In the genomic region with DNA sequence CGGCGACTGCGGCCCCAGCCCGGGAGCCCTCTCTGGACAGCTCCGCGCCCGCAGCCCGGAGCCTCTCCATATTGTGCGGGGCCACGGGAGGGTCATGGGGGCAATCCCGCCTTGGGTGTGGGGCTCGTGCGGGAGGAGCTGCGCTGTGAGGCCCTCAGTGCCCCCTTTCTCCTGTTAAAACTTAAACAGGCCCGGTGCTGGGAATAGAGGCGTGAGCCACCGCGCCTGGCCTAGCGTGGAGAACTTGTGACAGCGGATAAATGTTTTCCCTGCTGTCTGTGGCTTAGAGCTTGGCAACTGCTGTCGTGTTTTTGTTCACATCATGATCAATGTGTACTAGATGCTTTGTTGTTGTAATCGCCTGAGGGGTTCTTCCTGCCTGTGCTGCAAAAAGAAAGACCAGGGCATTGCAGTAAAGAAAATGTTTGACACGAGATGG, we compare ENCODE assay signal across 8 cellular contexts. TPM values are rescaled to one million over a fixed set of nuclear protein-coding genes. Genes with fewer than 3 reads are reported as not detected.
DNase-seq lines count a peak whose midpoint lies in the region; ATAC-seq and TF ChIP-seq lines count a peak whose summit lies in the region.

No MANE protein-coding gene starts in this region.

- peaks cover 12 to 26% of the 10 kb centered on the region in 2 donors for H3K36me3 Mint-ChIP-seq in activated naive CD4-positive, alpha-beta T cell treated with anti-CD3 and anti-CD28 coated beads, Interleukin-2, amount 50 U/mL, for 72 hours

- H3K27ac Mint-ChIP-seq in activated naive CD4-positive, alpha-beta T cell treated with anti-CD3 and anti-CD28 coated beads, Interleukin-2, amount 50 U/mL, for 72 hours: peak overlapping the region in 1 of 2 donors; percentile 89

- peak overlapping the region; percentile 85 for H3K4me2 ChIP-seq in osteoblast (ENCODE audit: insufficient read depth, low read length)

- H3K27ac ChIP-seq in cardiac muscle cell: peak overlapping the region; percentile 89
- H3K27ac ChIP-seq in osteoblast (ENCODE audit: low read depth, low read length): peak overlapping the region; percentile 84

- peak overlapping the region; percentile 82 for H2AFZ ChIP-seq in osteoblast (ENCODE audit: low read length)

- peaks cover 4 to 7% of the 10 kb centered on the region in 2 donors for H3K9me3 Mint-ChIP-seq in activated naive CD4-positive, alpha-beta T cell treated with anti-CD3 and anti-CD28 coated beads, Interleukin-2, amount 50 U/mL, for 72 hours

- peaks cover 37% of the 10 kb centered on the region for H3K79me2 ChIP-seq in osteoblast (ENCODE audit: insufficient read depth, low read length)

- H3K9me3 ChIP-seq in cardiac muscle cell (ENCODE audit: low read depth) (no peaks in the 10 kb centered on the region), osteoblast (ENCODE audit: low read depth, low read length) (peaks cover under 1% of the 10 kb centered on the region)

- TF ChIP-seq CTCF in cardiac muscle cell (IDR thresholded peaks at IDR 0.05; ENCODE audit: low read depth, low read length) (no peak), osteoblast (IDR thresholded peaks at IDR 0.05; ENCODE audit: extremely low read depth, low read depth, low read length) (no peak)

- no peaks in the 10 kb centered on the region for H3K4me1 ChIP-seq in cardiac muscle cell (ENCODE audit: low read depth)
- no peaks in the 10 kb centered on the region for H3K4me1 ChIP-seq in osteoblast (ENCODE audit: insufficient read depth, low read length)

- no peaks in the 10 kb centered on the region for H3K27me3 ChIP-seq in cardiac muscle cell
- no peaks in the 10 kb centered on the region for H3K27me3 ChIP-seq in osteoblast (ENCODE audit: insufficient read depth, low read length)

- H3K36me3 ChIP-seq in cardiac muscle cell (no peaks in the 10 kb centered on the region), osteoblast (ENCODE audit: insufficient read depth, low read length) (no peaks in the 10 kb centered on the region)

- peak; percentile 18 for ATAC-seq in HG03378 (IDR thresholded peaks at IDR 0.05; ENCODE audit: unreplicated experiment)
- ATAC-seq in activated naive CD4-positive, alpha-beta T cell treated with anti-CD3 and anti-CD28 coated beads, Interleukin-2, amount 50 U/mL, for 72 hours: peak; percentile 46 to 55

- peak overlapping the region; percentile 76 for H3K4me3 ChIP-seq in cardiac muscle cell
- peak overlapping the region; percentile 80 for H3K4me3 ChIP-seq in osteoblast (ENCODE audit: insufficient read depth, low read length)

- DNase-seq in GM03348 (ENCODE audit: low spot score) (peak; percentile 42), cardiac muscle cell (ENCODE audit: low read depth in 1 of 2, low spot score in 1 of 2) (peak; percentile 45 to 54), osteoblast (ENCODE audit: insufficient read length, low spot score, missing footprints) (peak; percentile 75), glomerular visceral epithelial cell (ENCODE audit: extremely low spot score) (no peak), NCI-H226 (no peak), NK-92 (lab: John Stamatoyannopoulos, UW; ENCODE audit: unreplicated experiment) (no peak)
- DNase-seq in activated naive CD4-positive, alpha-beta T cell treated with anti-CD3 and anti-CD28 coated beads, Interleukin-2, amount 50 U/mL, for 72 hours (ENCODE audit: low spot score in 2 of 2): no peak

- H4K20me1 ChIP-seq in osteoblast (ENCODE audit: insufficient read depth, low read length): no peaks in the 10 kb centered on the region

RNA-seq across cellular contexts. Expression of a gene that starts 0.6 kb away (rescaled TPM):
- 1 to 10 TPM; 1.6 to 8.3 TPM for total RNA-seq in activated naive CD4-positive, alpha-beta T cell treated with anti-CD3 and anti-CD28 coated beads, Interleukin-2, amount 50 U/mL, for 72 hours
- total RNA-seq in cardiac muscle cell (9.3 and 14.6 TPM in 2 replicates), osteoblast (10.0 and 10.9 TPM in 2 replicates)
- 5.8 and 9.1 TPM in 2 replicates for polyA plus RNA-seq in cardiac muscle cell

RNA-seq across cellular contexts. Expression of a gene that starts 12.4 kb away (rescaled TPM):
- total RNA-seq in activated naive CD4-positive, alpha-beta T cell treated with anti-CD3 and anti-CD28 coated beads, Interleukin-2, amount 50 U/mL, for 72 hours: 1 to 10 TPM in 1 of 2 donors, under 1 TPM in 1; 0.59 to 1.3 TPM
- 0.39 TPM in 1 of 2 replicates, not detected in the other for total RNA-seq in cardiac muscle cell
- polyA plus RNA-seq in cardiac muscle cell: 1.0 TPM in 1 of 2 replicates, not detected in the other
- 0.29 and 0.36 TPM in 2 replicates for total RNA-seq in osteoblast

RNA-seq across cellular contexts. Expression of a gene that starts 29.6 kb away (rescaled TPM):
- 1 to 10 TPM; 1.4 to 1.8 TPM for total RNA-seq in activated naive CD4-positive, alpha-beta T cell treated with anti-CD3 and anti-CD28 coated beads, Interleukin-2, amount 50 U/mL, for 72 hours
- total RNA-seq in cardiac muscle cell (9.5 and 12.0 TPM in 2 replicates), osteoblast (4.1 and 5.1 TPM in 2 replicates)
- polyA plus RNA-seq in cardiac muscle cell: 8.2 and 8.8 TPM in 2 replicates

Comparison
In these comparisons a context has a peak if more than half of its experiments do, and no peak if none do; other contexts are left out.
1. DNase-seq: peak in GM03348 (single experiment), cardiac muscle cell (2 of 2) and osteoblast (single experiment); none in activated naive CD4-positive, alpha-beta T cell treated with anti-CD3 and anti-CD28 coated beads, Interleukin-2, amount 50 U/mL, for 72 hours (0 of 2), glomerular visceral epithelial cell (single experiment), NCI-H226 (single experiment) and NK-92 (single experiment).